Comparison of ENCODE assay signal across 27 cellular contexts in genomic region chr3:148513066-148513671, GRCh38.
DNase-seq lines count a peak whose midpoint lies in the region; ATAC-seq, FAIRE-seq and TF ChIP-seq lines count a peak whose summit lies in the region.
"Had no signal": no experiment of that assay in that cellular context is flagged by ENCODE, and none has a peak within 500 bp of the region (broad histone marks: within the 10 kb centered on the region; RNA-seq: fewer than 3 reads in every experiment).

No MANE protein-coding gene starts in this region.

- H3K4me3 ChIP-seq in A549, result no peak overlapping the region
- H3K4me3 ChIP-seq in astrocyte (ENCODE audit: insufficient read depth, low read depth, low read length), result no peak overlapping the region
- no peak overlapping the region for H3K4me3 ChIP-seq in fibroblast of the aortic adventitia (ENCODE audit: low read depth, low read length)
- H3K4me3 ChIP-seq: heart right ventricle, mucosa of descending colon, neural progenitor cell, prostate gland, transverse colon had no signal

- ATAC-seq in A549, result no peak
- no peak for ATAC-seq in GM19023 (IDR thresholded peaks at IDR 0.05; ENCODE audit: unreplicated experiment)
- ATAC-seq in left colon, result no peak
- ATAC-seq in HG03378 (IDR thresholded peaks at IDR 0.05; ENCODE audit: unreplicated experiment), result no peak
- ATAC-seq: heart right ventricle; mucosa of descending colon; stimulated activated naive CD8-positive, alpha-beta T cell treated with anti-CD3 and anti-CD28 coated beads, Interleukin-15, amount 100 ng/mL, for 72 hours had no signal

- no peaks in the 10 kb centered on the region for H4K20me1 ChIP-seq in astrocyte (ENCODE audit: insufficient read depth, low read length)

- DNase-seq in A549 (ENCODE audit: low read depth in 1 of 2, low spot score in 1 of 2) (peak in 1 of 2 experiments; percentile 4), HT1080 (ENCODE audit: low read depth) (peak; percentile 69), astrocyte (ENCODE audit: low read depth) (peak; percentile 16), fibroblast of the aortic adventitia (ENCODE audit: low read depth) (peak; percentile 92), left colon (no peak)
- DNase-seq in effector CD4-positive, alpha-beta T cell, result no peak
- DNase-seq: activated CD4-positive, alpha-beta T cell treated with anti-CD3 and anti-CD28 coated beads, Interleukin-2, amount 50 U/mL, for 1 hour; activated CD8-positive, alpha-beta memory T cell treated with anti-CD3 and anti-CD28 coated beads, Interleukin-2, amount 50 U/mL, for 48 hours; activated effector memory CD4-positive, alpha-beta T cell treated with anti-CD3 and anti-CD28 coated beads, Interleukin-2, amount 50 U/mL, for 16 hours; C1 segment of cervical spinal cord; caudate nucleus; GF-D8; heart right ventricle; immature natural killer cell; mucosa of descending colon; NCI-H1694; NCI-H774; Right ventricle myocardium superior; small intestine; stimulated activated CD4-positive, alpha-beta T cell treated with anti-CD3 and anti-CD28 coated beads, Interleukin-4, amount 100 ng/mL, for 4 hours; stimulated activated naive CD8-positive, alpha-beta T cell treated with anti-CD3 and anti-CD28 coated beads, Interleukin-15, amount 100 ng/mL, for 72 hours; transverse colon had no signal

- POLR2A ChIA-PET in A549 (lab: Yijun Ruan, JAX), result no interaction called here

- H3K27me3 Mint-ChIP-seq in astrocyte (ENCODE audit: low read depth, unreplicated experiment), result no peaks in the 10 kb centered on the region
- H3K27me3 Mint-ChIP-seq: stimulated activated naive CD8-positive, alpha-beta T cell treated with anti-CD3 and anti-CD28 coated beads, Interleukin-15, amount 100 ng/mL, for 72 hours had no signal

- H2AFZ ChIP-seq in astrocyte (ENCODE audit: low read depth, low read length), result no peak overlapping the region
- H2AFZ ChIP-seq: neural progenitor cell had no signal

- intact Hi-C loops in left colon (cut with DNase I, micrococcal nuclease), result no loop called here

- no peaks in the 10 kb centered on the region for H3K36me3 ChIP-seq in astrocyte (ENCODE audit: insufficient read depth, low read length)
- H3K36me3 ChIP-seq: heart right ventricle, neural progenitor cell, prostate gland, transverse colon had no signal

- TF ChIP-seq POLR2A in A549 (IDR thresholded peaks at IDR 0.05; ENCODE audit: low read length), result no peak

- CTCF ChIA-PET in A549 (lab: Yijun Ruan, JAX), result no interaction called here

- TF ChIP-seq RAD21 in A549 (conservative IDR thresholded peaks at IDR 0.05 in 1 of 2, IDR thresholded peaks at IDR 0.05 in 1 of 2), result no peak

- TF ChIP-seq CTCF in A549 (IDR thresholded peaks at IDR 0.05), result no peak
- TF ChIP-seq CTCF in astrocyte (IDR thresholded peaks at IDR 0.05; ENCODE audit: insufficient read depth, low read depth, low read length), result no peak
- TF ChIP-seq CTCF in fibroblast of the aortic adventitia (IDR thresholded peaks at IDR 0.05; ENCODE audit: insufficient read depth, low read length), result no peak

- H3K4me3 Mint-ChIP-seq in astrocyte (ENCODE audit: unreplicated experiment), result no peak overlapping the region
- H3K4me3 Mint-ChIP-seq: immature natural killer cell; neural progenitor cell; stimulated activated naive CD8-positive, alpha-beta T cell treated with anti-CD3 and anti-CD28 coated beads, Interleukin-15, amount 100 ng/mL, for 72 hours had no signal

- H3K27ac Mint-ChIP-seq in astrocyte (ENCODE audit: unreplicated experiment), result no peak overlapping the region
- H3K27ac Mint-ChIP-seq: immature natural killer cell; neural progenitor cell; stimulated activated naive CD8-positive, alpha-beta T cell treated with anti-CD3 and anti-CD28 coated beads, Interleukin-15, amount 100 ng/mL, for 72 hours had no signal

- no peaks in the 10 kb centered on the region for H3K79me2 ChIP-seq in astrocyte (ENCODE audit: insufficient read depth, low read length)

- peak; percentile 28 for FAIRE-seq in A549 (lab: Jason Lieb, UNC)
- peak; percentile 29 for FAIRE-seq in astrocyte (lab: Jason Lieb, UNC)
- FAIRE-seq: small intestine had no signal

- no peak for TF ChIP-seq EP300 in A549 (IDR thresholded peaks at IDR 0.05)

- peaks cover 7% of the 10 kb centered on the region for H3K4me1 Mint-ChIP-seq in astrocyte (ENCODE audit: low read depth, unreplicated experiment)
- H3K4me1 Mint-ChIP-seq: immature natural killer cell; neural progenitor cell; stimulated activated naive CD8-positive, alpha-beta T cell treated with anti-CD3 and anti-CD28 coated beads, Interleukin-15, amount 100 ng/mL, for 72 hours had no signal

- no peaks in the 10 kb centered on the region for H3K27me3 ChIP-seq in astrocyte (ENCODE audit: insufficient read depth, low read length)
- H3K27me3 ChIP-seq: heart right ventricle, neural progenitor cell, transverse colon had no signal

- H3K36me3 Mint-ChIP-seq in astrocyte (ENCODE audit: low read depth, unreplicated experiment), result no peaks in the 10 kb centered on the region
- H3K36me3 Mint-ChIP-seq: immature natural killer cell, neural progenitor cell had no signal

- H3K9me3 Mint-ChIP-seq in astrocyte (ENCODE audit: unreplicated experiment), result no peaks in the 10 kb centered on the region
- H3K9me3 Mint-ChIP-seq: neural progenitor cell had no signal

- H3K9ac ChIP-seq in astrocyte (ENCODE audit: low read length), result no peak overlapping the region
- H3K9ac ChIP-seq: neural progenitor cell had no signal

- H3K4me2 ChIP-seq in A549 (no peak overlapping the region), astrocyte (ENCODE audit: low read length) (peak overlapping the region; percentile 33)
- H3K4me2 ChIP-seq: neural progenitor cell had no signal

- H3K4me1 ChIP-seq in A549 (no peaks in the 10 kb centered on the region; the same call in 2 of the 3 replicates), astrocyte (ENCODE audit: insufficient read depth, low read length) (no peaks in the 10 kb centered on the region)
- H3K4me1 ChIP-seq: neural progenitor cell, prostate gland, transverse colon had no signal

- H3K27ac ChIP-seq in A549 (no peak overlapping the region), astrocyte (ENCODE audit: low read depth, low read length) (no peak overlapping the region)
- H3K27ac ChIP-seq: 22Rv1, heart right ventricle, neural progenitor cell, prostate gland, transverse colon had no signal

- H3K9me3 ChIP-seq in A549, result no peaks in the 10 kb centered on the region
- H3K9me3 ChIP-seq in astrocyte (ENCODE audit: insufficient read depth, low read depth, low read length), result no peaks in the 10 kb centered on the region
- H3K9me3 ChIP-seq: heart right ventricle, mucosa of descending colon, prostate gland, transverse colon had no signal

TF ChIP-seq in A549, 52 proteins besides CTCF, POLR2A, EP300 and RAD21:
- no peak for TF ChIP-seq RFX5 (IDR thresholded peaks at IDR 0.05)
- peak; percentile 31 for TF ChIP-seq MAFK (IDR thresholded peaks at IDR 0.05; ENCODE audit: partially characterized antibody)

Comparison
In these comparisons a context has a peak if more than half of its experiments do, and no peak if none do; other contexts are left out.
1. DNase-seq: peak in HT1080 (single experiment), astrocyte (single experiment) and fibroblast of the aortic adventitia (single experiment); none in left colon (0 of 2) and effector CD4-positive, alpha-beta T cell (single experiment).